Comparison of ENCODE assay signal across 13 cellular contexts in genomic region chr10:26879744-26880143, GRCh38. TPM values are rescaled to one million over a fixed set of nuclear protein-coding genes. Genes with fewer than 3 reads are reported as not detected.
DNase-seq lines count a peak whose midpoint lies in the region; ATAC-seq, FAIRE-seq and TF ChIP-seq lines count a peak whose summit lies in the region.
"Had no signal": no experiment of that assay in that cellular context is flagged by ENCODE, and none has a peak within 500 bp of the region (broad histone marks: within the 10 kb centered on the region; RNA-seq: fewer than 3 reads in every experiment).

No MANE protein-coding gene starts in this region.

- no peak overlapping the region for H3K18ac ChIP-seq in trophoblast cell (ENCODE audit: low read length)

- WGBS in trophoblast cell (ENCODE audit: extremely low coverage, insufficient coverage, insufficient read length), result no CpG with 5 or more reads among the region's 5 CpGs

- H4K12ac ChIP-seq in trophoblast cell (ENCODE audit: low read depth, low read length), result no peak overlapping the region

- peak overlapping the region; percentile 65 for H4K8ac ChIP-seq in trophoblast cell (ENCODE audit: low read depth, low read length)

- H2BK12ac ChIP-seq in trophoblast cell (ENCODE audit: low read length), result no peak overlapping the region

- H2AFZ ChIP-seq in astrocyte (ENCODE audit: low read depth, low read length) (peak overlapping the region; percentile 42), trophoblast cell (ENCODE audit: insufficient read depth, low read length, poor library complexity) (no peak overlapping the region)

- no peak overlapping the region for H3K23ac ChIP-seq in trophoblast cell (ENCODE audit: low read length)

- H3K4me2 ChIP-seq in astrocyte (ENCODE audit: low read length), result no peak overlapping the region
- no peak overlapping the region for H3K4me2 ChIP-seq in trophoblast cell (ENCODE audit: low read length)

- no peaks in the 10 kb centered on the region for H3K36me3 ChIP-seq in astrocyte (ENCODE audit: insufficient read depth, low read length)
- H3K36me3 ChIP-seq in trophoblast cell (ENCODE audit: control insufficient read depth in 1 of 2, insufficient read depth in 2 of 2, low read length in 2 of 2), result no peaks in the 10 kb centered on the region
- H3K36me3 ChIP-seq: tibial artery had no signal

- H3K4ac ChIP-seq in trophoblast cell (ENCODE audit: low read depth, low read length), result no peak overlapping the region

- TF ChIP-seq CTCF in astrocyte (IDR thresholded peaks at IDR 0.05; ENCODE audit: insufficient read depth, low read depth, low read length), result no peak

- H3K4me3 Mint-ChIP-seq in astrocyte (ENCODE audit: unreplicated experiment), result no peak overlapping the region
- H3K4me3 Mint-ChIP-seq: activated naive CD8-positive, alpha-beta T cell treated with anti-CD3 and anti-CD28 coated beads, Interleukin-2, amount 10 ng/mL, durations not matched to agents 7 days and 5 days; immature natural killer cell had no signal

- H2AK5ac ChIP-seq in trophoblast cell (ENCODE audit: low read length), result peak overlapping the region; percentile 83

- H3K79me2 ChIP-seq in astrocyte (ENCODE audit: insufficient read depth, low read length), result no peaks in the 10 kb centered on the region
- no peaks in the 10 kb centered on the region for H3K79me2 ChIP-seq in trophoblast cell (ENCODE audit: control insufficient read depth, insufficient read depth, low read length, poor library complexity)

- no peaks in the 10 kb centered on the region for H3K79me1 ChIP-seq in trophoblast cell (ENCODE audit: low read length)

- no peak overlapping the region for H3K14ac ChIP-seq in trophoblast cell (ENCODE audit: low read length)

- FAIRE-seq in astrocyte (lab: Jason Lieb, UNC), result no peak

- DNase-seq in NCI-H2227 (lab: John Stamatoyannopoulos, UW; ENCODE audit: unreplicated experiment) (peak; percentile 12), NCI-H2227 treated with DMSO at 0.1 percent for 48 hours (lab: John Stamatoyannopoulos, UW) (no peak), NCI-H1417 treated with DMSO at 0.1 percent for 48 hours (lab: John Stamatoyannopoulos, UW) (peak; percentile 29), astrocyte (ENCODE audit: low read depth) (no peak), trophoblast cell (no peak), foreskin melanocyte (no peak)
- DNase-seq: activated CD8-positive, alpha-beta memory T cell treated with anti-CD3 and anti-CD28 coated beads, Interleukin-2, amount 50 U/mL, for 4 hours; activated naive CD8-positive, alpha-beta T cell treated with anti-CD3 and anti-CD28 coated beads, Interleukin-2, amount 10 ng/mL, durations not matched to agents 7 days and 5 days; immature natural killer cell; tibial artery had no signal

- H3K27me3 ChIP-seq in astrocyte (ENCODE audit: insufficient read depth, low read length), result peaks cover 3% of the 10 kb centered on the region
- H3K27me3 ChIP-seq in trophoblast cell (ENCODE audit: insufficient read depth, low read length), result no peaks in the 10 kb centered on the region

- no peak overlapping the region for H2BK120ac ChIP-seq in trophoblast cell (ENCODE audit: insufficient read depth, low read length, poor library complexity)

- no peak overlapping the region for H4K91ac ChIP-seq in trophoblast cell (ENCODE audit: low read depth, low read length)

- no peak overlapping the region for H3K27ac ChIP-seq in astrocyte (ENCODE audit: low read depth, low read length)
- no peak overlapping the region for H3K27ac ChIP-seq in trophoblast cell (ENCODE audit: low read depth, low read length)
- H3K27ac ChIP-seq: tibial artery, VCaP had no signal

- no peak overlapping the region for H3K4me3 ChIP-seq in astrocyte (ENCODE audit: insufficient read depth, low read depth, low read length)
- no peak overlapping the region for H3K4me3 ChIP-seq in trophoblast cell (ENCODE audit: low read depth, low read length)
- H3K4me3 ChIP-seq: tibial artery had no signal

- ATAC-seq in HG03097 (IDR thresholded peaks at IDR 0.05; ENCODE audit: low FRiP score, unreplicated experiment) (no peak), GM21360 (IDR thresholded peaks at IDR 0.05; ENCODE audit: unreplicated experiment) (no peak)

- H3K27me3 Mint-ChIP-seq in astrocyte (ENCODE audit: low read depth, unreplicated experiment), result peaks cover 7% of the 10 kb centered on the region

- H3K9me3 ChIP-seq in astrocyte (ENCODE audit: insufficient read depth, low read depth, low read length), result no peaks in the 10 kb centered on the region
- H3K9me3 ChIP-seq in trophoblast cell (ENCODE audit: insufficient read depth, low read depth, low read length), result no peaks in the 10 kb centered on the region
- H3K9me3 ChIP-seq: tibial artery had no signal

- H4K20me1 ChIP-seq in astrocyte (ENCODE audit: insufficient read depth, low read length), result no peaks in the 10 kb centered on the region

- H3K27ac Mint-ChIP-seq in astrocyte (ENCODE audit: unreplicated experiment), result no peak overlapping the region
- H3K27ac Mint-ChIP-seq: activated naive CD8-positive, alpha-beta T cell treated with anti-CD3 and anti-CD28 coated beads, Interleukin-2, amount 10 ng/mL, durations not matched to agents 7 days and 5 days; immature natural killer cell had no signal

- H3K4me1 ChIP-seq in astrocyte (ENCODE audit: insufficient read depth, low read length) (no peaks in the 10 kb centered on the region), trophoblast cell (ENCODE audit: control insufficient read depth in 1 of 2, insufficient read depth in 2 of 2, low read length in 2 of 2) (no peaks in the 10 kb centered on the region)
- H3K4me1 ChIP-seq: tibial artery had no signal

- H2BK5ac ChIP-seq in trophoblast cell (ENCODE audit: low read depth, low read length, poor library complexity), result no peak overlapping the region

- H3K4me1 Mint-ChIP-seq in astrocyte (ENCODE audit: low read depth, unreplicated experiment), result no peaks in the 10 kb centered on the region
- H3K4me1 Mint-ChIP-seq: activated naive CD8-positive, alpha-beta T cell treated with anti-CD3 and anti-CD28 coated beads, Interleukin-2, amount 10 ng/mL, durations not matched to agents 7 days and 5 days; immature natural killer cell had no signal

- no peak overlapping the region for H3K9ac ChIP-seq in astrocyte (ENCODE audit: low read length)
- H3K9ac ChIP-seq in trophoblast cell (ENCODE audit: low read length), result no peak overlapping the region

- no peaks in the 10 kb centered on the region for H3K36me3 Mint-ChIP-seq in astrocyte (ENCODE audit: low read depth, unreplicated experiment)
- H3K36me3 Mint-ChIP-seq: activated naive CD8-positive, alpha-beta T cell treated with anti-CD3 and anti-CD28 coated beads, Interleukin-2, amount 10 ng/mL, durations not matched to agents 7 days and 5 days; immature natural killer cell had no signal

- no peaks in the 10 kb centered on the region for H3K9me3 Mint-ChIP-seq in astrocyte (ENCODE audit: unreplicated experiment)
- H3K9me3 Mint-ChIP-seq: activated naive CD8-positive, alpha-beta T cell treated with anti-CD3 and anti-CD28 coated beads, Interleukin-2, amount 10 ng/mL, durations not matched to agents 7 days and 5 days; immature natural killer cell had no signal

RNA-seq across cellular contexts. Expression of gene ABI1, which starts 19.0 kb away (rescaled TPM):
- total RNA-seq in astrocyte, result 58.8 and 65.1 TPM in 2 replicates
- polyA plus RNA-seq in trophoblast cell (2013), result 59.4 and 60.1 TPM in 2 replicates

Comparison
In these comparisons a context has a peak if more than half of its experiments do, and no peak if none do; other contexts are left out.
1. DNase-seq: peak in NCI-H2227 (single experiment) and NCI-H1417 treated with DMSO at 0.1 percent for 48 hours (single experiment); none in NCI-H2227 treated with DMSO at 0.1 percent for 48 hours (single experiment), astrocyte (single experiment), trophoblast cell (0 of 2) and foreskin melanocyte (single experiment).